8 cellular contexts compared by ENCODE assay signal in the genomic region with DNA sequence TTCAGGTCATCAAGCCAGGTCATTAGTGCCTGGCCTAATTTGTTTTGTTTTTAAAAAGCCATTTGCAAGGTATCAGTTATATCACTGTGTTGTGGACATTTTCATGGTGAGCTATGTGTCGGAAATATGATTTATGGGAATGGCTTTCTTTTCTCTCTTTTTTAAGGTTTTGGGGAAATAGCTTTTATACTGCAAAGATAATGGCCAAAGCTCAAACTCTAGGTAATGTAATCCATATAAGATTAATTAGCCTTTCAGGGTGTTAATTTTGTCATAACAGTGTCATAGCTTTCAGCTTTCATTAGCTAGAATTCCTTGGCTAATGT. TPM values are rescaled to one million over a fixed set of nuclear protein-coding genes. Genes with fewer than 3 reads are reported as not detected.
A peak's percentile ranks its signal among the peaks of the same experiment; 100 is the strongest.
DNase-seq lines count a peak whose midpoint lies in the region; TF ChIP-seq lines count a peak whose summit lies in the region.

No MANE protein-coding gene starts in this region.

- peak overlapping the region; percentile 85 for H3K4me2 ChIP-seq in KMS-11

- no peaks in the 10 kb centered on the region for H3K27me3 Mint-ChIP-seq in chondrocyte (ENCODE audit: low read depth)
- H3K27me3 Mint-ChIP-seq in nephron (ENCODE audit: low read depth), result no peaks in the 10 kb centered on the region

- DNase-seq in A673 (ENCODE audit: low spot score) (no peak), chondrocyte (ENCODE audit: low spot score) (no peak), superior temporal gyrus (ENCODE audit: extremely low spot score) (no peak), NCI-H69 (lab: John Stamatoyannopoulos, UW) (no peak), retina (no peak), NCI-H1436 treated with DMSO at 0.1 percent for 48 hours (lab: John Stamatoyannopoulos, UW) (no peak)

- H3K36me3 Mint-ChIP-seq in chondrocyte (ENCODE audit: low read depth) (no peaks in the 10 kb centered on the region), nephron (ENCODE audit: low read depth) (no peaks in the 10 kb centered on the region)

- peak overlapping the region; percentile 81 for H3K9ac ChIP-seq in KMS-11

- H3K27ac Mint-ChIP-seq in chondrocyte (ENCODE audit: unreplicated experiment), result peak overlapping the region; percentile 99
- H3K27ac Mint-ChIP-seq in nephron, result peak overlapping the region; percentile 99 to 100 (median 99)

- H3K4me3 Mint-ChIP-seq in chondrocyte (ENCODE audit: unreplicated experiment) (peak overlapping the region; percentile 69), nephron (peak overlapping the region; percentile 7 to 80 (median 76))

- CTCF ChIA-PET in A673 (lab: Charles Lee), result no interaction called here

- no peaks in the 10 kb centered on the region for H4K20me1 ChIP-seq in KMS-11 (ENCODE audit: insufficient read depth)

- POLR2A ChIA-PET in A673 (lab: Charles Lee; ENCODE audit: low non-redundant PET), result interaction anchor here (1.5 kb wide), 1 partner anchor 9 kb away, joined by 7 read pairs; no protein-coding TSS in a partner anchor

- no peak for TF ChIP-seq CTCF in A673 (conservative IDR thresholded peaks at IDR 0.05; ENCODE audit: low read depth, low read length)
- TF ChIP-seq CTCF in KMS-11 (conservative IDR thresholded peaks at IDR 0.05; ENCODE audit: low read depth, low read length), result no peak
- no peak for TF ChIP-seq CTCF in chondrocyte (IDR thresholded peaks at IDR 0.05)
- no peak for TF ChIP-seq CTCF in nephron (IDR thresholded peaks at IDR 0.05; ENCODE audit: unreplicated experiment in 3 of 3)

- H3K9me3 ChIP-seq in A673 (ENCODE audit: low read depth, low read length, poor library complexity, severe bottlenecking), result no peaks in the 10 kb centered on the region

- no peaks in the 10 kb centered on the region for H3K79me2 ChIP-seq in KMS-11 (ENCODE audit: insufficient read depth, low read depth)

- H3K9me3 Mint-ChIP-seq in chondrocyte (ENCODE audit: low read depth) (no peaks in the 10 kb centered on the region), nephron (no peaks in the 10 kb centered on the region)

- peak overlapping the region; percentile 79 for H2AFZ ChIP-seq in KMS-11 (ENCODE audit: low read depth)

- intact Hi-C loops in A673 (cut with micrococcal nuclease; ENCODE audit: unreplicated experiment), result no loop called here

- peaks cover 28% of the 10 kb centered on the region for H3K4me1 ChIP-seq in A673 (ENCODE audit: insufficient read depth, low read length, poor library complexity, severe bottlenecking)
- peaks cover 32% of the 10 kb centered on the region for H3K4me1 ChIP-seq in KMS-11 (ENCODE audit: low read depth, poor library complexity, severe bottlenecking)

- H3K4me1 Mint-ChIP-seq in chondrocyte (ENCODE audit: low read depth), result peaks cover 57% of the 10 kb centered on the region
- H3K4me1 Mint-ChIP-seq in nephron, result peaks cover 56% of the 10 kb centered on the region

- H3K36me3 ChIP-seq in A673 (ENCODE audit: insufficient read depth, low read length, poor library complexity, severe bottlenecking), result no peaks in the 10 kb centered on the region
- no peaks in the 10 kb centered on the region for H3K36me3 ChIP-seq in KMS-11 (ENCODE audit: insufficient read depth)

- H3K4me3 ChIP-seq in A673 (ENCODE audit: low read depth, low read length, poor library complexity, severe bottlenecking), result peak overlapping the region; percentile 41
- no peak overlapping the region for H3K4me3 ChIP-seq in KMS-11 (IDR thresholded peaks at IDR 0.05; ENCODE audit: insufficient read depth, low read depth, low read length)

- H3K27me3 ChIP-seq in A673 (replicated peaks; ENCODE audit: insufficient read depth, low read depth, low read length, poor library complexity) (no peaks in the 10 kb centered on the region), KMS-11 (ENCODE audit: insufficient read depth, low read depth) (no peaks in the 10 kb centered on the region)

- H3K27ac ChIP-seq in A673 (ENCODE audit: low read depth, low read length, poor library complexity, severe bottlenecking), result peak overlapping the region; percentile 93
- peak overlapping the region; percentile 96 for H3K27ac ChIP-seq in KMS-11

- TSS peak; percentile 91 for BruUV-seq in A673 (replicated peaks; lab: Mats Ljungman, UMichigan)

RNA-seq across cellular contexts. Expression of a gene that starts 45.8 kb away (rescaled TPM):
- total RNA-seq in A673 (2021), result 343 and 350 TPM in 2 replicates
- total RNA-seq in chondrocyte, result 220 to 240 TPM (median 221 TPM) in 3 replicates

RNA-seq across cellular contexts. Expression of a gene that starts 57.7 kb away (rescaled TPM):
- 15.3 and 17.0 TPM in 2 replicates for total RNA-seq in A673 (2021)
- 14.3 to 24.8 TPM (median 14.7 TPM) in 3 replicates for total RNA-seq in chondrocyte
